Comparison of ENCODE assay signal across 9 cellular contexts in genomic region chr14:52801014-52801708, GRCh38. TPM values are rescaled to one million over a fixed set of nuclear protein-coding genes. Genes with fewer than 3 reads are reported as not detected.
DNase-seq lines count a peak whose midpoint lies in the region; ATAC-seq and TF ChIP-seq lines count a peak whose summit lies in the region.
"Had no signal": no experiment of that assay in that cellular context is flagged by ENCODE, and none has a peak within 500 bp of the region (broad histone marks: within the 10 kb centered on the region; RNA-seq: fewer than 3 reads in every experiment).

No MANE protein-coding gene starts in this region.

- DNase-seq in GM04503 (ENCODE audit: low read depth) (peak; percentile 71), SK-N-SH (no peak), foreskin keratinocyte (peak; percentile 32 to 55), NCI-H146 treated with DMSO at 0.1 percent for 48 hours (lab: John Stamatoyannopoulos, UW; ENCODE audit: unreplicated experiment) (no peak), hippocampal formation (lab: John Stamatoyannopoulos, UW) (no peak)
- DNase-seq: NCI-H2107 had no signal

- H3K9ac ChIP-seq in SK-N-SH (peak overlapping the region; percentile 56; the same call in 1 of the 2 replicates), rectal smooth muscle tissue (ENCODE audit: low read length) (no peak overlapping the region)

- POLR2A ChIA-PET in SK-N-SH (lab: Yijun Ruan, JAX) = no interaction called here

- 51% methylated on average over 5 of the region's 5 CpGs for WGBS in SK-N-SH (ENCODE audit: low lambda C conversion rate)

- H3K4me3 ChIP-seq in SK-N-SH (ENCODE audit: low read depth in 2 of 2, low read length in 1 of 2) (no peak overlapping the region; a peak in 1 of 4 replicates), rectal smooth muscle tissue (ENCODE audit: low read length) (no peak overlapping the region)

- H3K27me3 ChIP-seq in SK-N-SH (ENCODE audit: insufficient read depth) = no peaks in the 10 kb centered on the region
- no peaks in the 10 kb centered on the region for H3K27me3 ChIP-seq in foreskin keratinocyte
- H3K27me3 ChIP-seq in rectal smooth muscle tissue (ENCODE audit: control insufficient read depth, insufficient read depth, low read length) = no peaks in the 10 kb centered on the region

- peak overlapping the region; percentile 79 for H2AFZ ChIP-seq in SK-N-SH (ENCODE audit: low read depth)

- no peak for TF ChIP-seq EP300 in SK-N-SH (IDR thresholded peaks at IDR 0.05; ENCODE audit: borderline replicate concordance in 1 of 2, low read depth in 1 of 2, low read length in 1 of 2)

- H3K4me1 ChIP-seq in SK-N-SH (ENCODE audit: control insufficient read depth in 1 of 2, insufficient read depth in 2 of 2, low read depth in 1 of 2, low read length in 1 of 2) (peaks cover 0 to 10% of the 10 kb centered on the region in 2 experiments; a peak in 2 of 4 replicates), foreskin keratinocyte (peaks cover 19% of the 10 kb centered on the region), rectal smooth muscle tissue (ENCODE audit: control insufficient read depth, insufficient read depth, low read length) (no peaks in the 10 kb centered on the region)

- no peaks in the 10 kb centered on the region for H3K9me2 ChIP-seq in SK-N-SH

- no peaks in the 10 kb centered on the region for H3K9me3 ChIP-seq in SK-N-SH

- peak; percentile 32 for ATAC-seq in foreskin keratinocyte
- ATAC-seq in esophagus mucosa = no peak
- no peak for ATAC-seq in HG02623 (IDR thresholded peaks at IDR 0.05; ENCODE audit: unreplicated experiment)

- TF ChIP-seq CTCF in SK-N-SH (IDR thresholded peaks at IDR 0.05) (no peak), foreskin keratinocyte (conservative IDR thresholded peaks at IDR 0.05) (no peak)

- no peaks in the 10 kb centered on the region for H3K79me2 ChIP-seq in SK-N-SH (ENCODE audit: insufficient read depth)

- peak overlapping the region in 1 of 2 experiments; percentile 91; a peak in 2 of 4 replicates for H3K27ac ChIP-seq in SK-N-SH (ENCODE audit: low read depth in 2 of 2, low read length in 1 of 2)
- peak overlapping the region; percentile 75 for H3K27ac ChIP-seq in foreskin keratinocyte
- H3K27ac ChIP-seq in rectal smooth muscle tissue (ENCODE audit: low read depth, low read length) = peak overlapping the region; percentile 53

- CTCF ChIA-PET in SK-N-SH (lab: Yijun Ruan, JAX) = no interaction called here

- no peaks in the 10 kb centered on the region for H4K20me1 ChIP-seq in SK-N-SH (ENCODE audit: insufficient read depth)

- no peak for TF ChIP-seq RAD21 in SK-N-SH (IDR thresholded peaks at IDR 0.05; ENCODE audit: low read length)

- H3K36me3 ChIP-seq in SK-N-SH (replicated peaks in 1 of 2; ENCODE audit: control insufficient read depth in 1 of 2, insufficient read depth in 2 of 2, low read length in 1 of 2) = no peaks in the 10 kb centered on the region
- no peaks in the 10 kb centered on the region for H3K36me3 ChIP-seq in rectal smooth muscle tissue (ENCODE audit: control insufficient read depth, insufficient read depth, low read length)

- peak overlapping the region; percentile 64; the same call in 1 of the 2 replicates for H3K4me2 ChIP-seq in SK-N-SH

- peaks cover 40% of the 10 kb centered on the region for H3F3A ChIP-seq in SK-N-SH (replicated peaks; ENCODE audit: insufficient read depth)

TF ChIP-seq in SK-N-SH, 30 proteins besides CTCF, POLR2A, EP300 and RAD21 (continues in another document):
- TF ChIP-seq GATA2 (CRISPR knock-in tag; IDR thresholded peaks at IDR 0.05) (no peak), PBX3 (IDR thresholded peaks at IDR 0.05) (peak; percentile 43), POLR2AphosphoS5 (IDR thresholded peaks at IDR 0.05; ENCODE audit: low read depth, low read length) (no peak), JUND (IDR thresholded peaks at IDR 0.05) (no peak), NRF1 (IDR thresholded peaks at IDR 0.05; ENCODE audit: low read depth, low read length) (no peak), TCF12 (IDR thresholded peaks at IDR 0.05) (peak; percentile 38), SMC3 (IDR thresholded peaks at IDR 0.05; ENCODE audit: low read depth, low read length) (no peak), RCOR1 (IDR thresholded peaks at IDR 0.05; ENCODE audit: low read length) (no peak), MEF2A (IDR thresholded peaks at IDR 0.05; ENCODE audit: borderline replicate concordance, low read depth) (no peak), REST (IDR thresholded peaks at IDR 0.05; ENCODE audit: low read depth, low read length) (no peak), ZBTB33 (IDR thresholded peaks at IDR 0.05; ENCODE audit: borderline replicate concordance, low read depth) (no peak), NFIC (IDR thresholded peaks at IDR 0.05; ENCODE audit: borderline replicate concordance) (peak; percentile 14; the same call in 1 of the 2 replicates), USF2 (IDR thresholded peaks at IDR 0.05; ENCODE audit: borderline replicate concordance, low read depth, low read length) (no peak), RXRA (IDR thresholded peaks at IDR 0.05; ENCODE audit: borderline replicate concordance, low read depth) (no peak), FOSL2 (IDR thresholded peaks at IDR 0.05; ENCODE audit: borderline replicate concordance, low read depth) (peak; percentile 41; the same call in 1 of the 2 replicates), IRF3 (IDR thresholded peaks at IDR 0.05; ENCODE audit: low read depth, low read length) (no peak)

RNA-seq across cellular contexts. Expression of gene GNPNAT1, which starts 9.8 kb away (rescaled TPM):
- polyA plus RNA-seq in SK-N-SH (2012; rRNA removed) (15.2 and 18.0 TPM in 2 replicates), foreskin keratinocyte (20.4 and 23.9 TPM in 2 replicates)
- polyA plus RNA-seq in SK-N-SH (2012; cell fraction: cytosol; rRNA removed) = 20.7 and 25.8 TPM in 2 replicates
- polyA plus RNA-seq in SK-N-SH (2012; cell fraction: nucleus; rRNA removed) = 6.6 and 8.8 TPM in 2 replicates
- total RNA-seq in foreskin keratinocyte (41.1 and 41.7 TPM in 2 replicates), esophagus mucosa (18.2 TPM)

Comparison
In these comparisons a context has a peak if more than half of its experiments do, and no peak if none do; other contexts are left out.
1. DNase-seq: peak in GM04503 (single experiment) and foreskin keratinocyte (2 of 2); none in SK-N-SH (single experiment), NCI-H146 treated with DMSO at 0.1 percent for 48 hours (single experiment) and hippocampal formation (0 of 2).